34 cellular contexts compared by ENCODE assay signal in the genomic region with DNA sequence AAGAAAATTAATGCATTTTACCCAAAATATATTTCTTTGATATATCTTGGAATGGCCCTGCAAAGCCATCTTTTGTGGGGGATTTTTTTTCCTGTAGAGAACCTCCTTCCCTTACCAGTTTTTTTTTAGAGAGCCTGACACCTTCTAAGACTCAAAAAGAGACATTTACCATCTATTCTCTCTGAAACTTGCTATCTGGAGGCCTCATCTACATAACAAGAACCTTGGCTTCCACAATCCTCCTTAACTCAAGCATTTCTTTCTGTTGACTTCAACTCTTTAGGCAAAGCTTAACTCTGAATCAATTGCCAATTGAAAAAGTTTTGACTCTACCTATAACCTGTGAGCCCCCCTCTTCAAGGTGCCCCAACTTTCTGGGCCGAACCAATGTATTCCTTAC. TPM values are rescaled to one million over a fixed set of nuclear protein-coding genes. Genes with fewer than 3 reads are reported as not detected.
"Had no signal": no experiment of that assay in that cellular context is flagged by ENCODE, and none has a peak within 500 bp of the region (broad histone marks: within the 10 kb centered on the region; RNA-seq: fewer than 3 reads in every experiment).

No MANE protein-coding gene starts in this region.

- DNase-seq: activated CD4-positive, alpha-beta T cell treated with anti-CD3 and anti-CD28 coated beads, Interleukin-2, amount 10 ng/mL, durations not matched to agents 24 days and 14 days; activated CD4-positive, alpha-beta T cell treated with anti-CD3 and anti-CD28 coated beads, Interleukin-2, amount 50 U/mL, for 4 hours; activated CD8-positive, alpha-beta T cell treated with anti-CD3 and anti-CD28 coated beads for 36 hours; activated effector memory CD4-positive, alpha-beta T cell treated with anti-CD3 and anti-CD28 coated beads, Interleukin-2, amount 50 U/mL, for 16 hours; activated naive CD4-positive, alpha-beta T cell; activated naive CD4-positive, alpha-beta T cell treated with anti-CD3 and anti-CD28 coated beads, Interleukin-2, amount 50 U/mL, for 16 hours; activated naive CD8-positive, alpha-beta T cell treated with anti-CD3 and anti-CD28 coated beads for 36 hours; activated T-cell treated with anti-CD3 and anti-CD28 coated beads, Interleukin-2, amount 50 U/mL, for 1 hour; activated T-cell treated with anti-CD3 and anti-CD28 coated beads, Interleukin-2, amount 50 U/mL, for 72 hours; amniotic stem cell; aorta; MM.1S; MV-4-11; NCI-H1092; NCI-H1436 treated with DMSO at 0.1 percent for 48 hours; NCI-H1694 treated with DMSO at 0.1 percent for 48 hours; NCI-H2029; NCI-H510A; NCI-H526; NCI-H748 treated with DMSO at 0.1 percent for 48 hours; NK-92 treated with Interleukin-12 subunit alpha and Interleukin-12 subunit beta, amount 100 ng/mL, for 24 hours; PC-9; Right ventricle myocardium superior; SW 1271; T-helper 1 cell; T-helper 2 cell; T-helper 9 cell; WERI-Rb-1 had no signal

- H3K27me3 ChIP-seq: cardiac muscle cell had no signal

- ATAC-seq: activated CD8-positive, alpha-beta T cell treated with anti-CD3 and anti-CD28 coated beads for 36 hours; activated T-cell treated with anti-CD3 and anti-CD28 coated beads, Interleukin-2, amount 50 U/mL, for 72 hours; activated T-helper 17 cell treated with anti-CD3 and anti-CD28 coated beads, Interleukin-2, amount 50 U/mL, for 72 hours had no signal

- H3K4me3 ChIP-seq: cardiac muscle cell, PC-9 had no signal

- H3K36me3 ChIP-seq: cardiac muscle cell, WERI-Rb-1 had no signal

- H3K9ac ChIP-seq: KMS-11 had no signal

RNA-seq across cellular contexts. Expression of gene SLC45A2, which starts 6.2 kb away (rescaled TPM):
- total RNA-seq: activated CD4-positive, alpha-beta T cell treated with anti-CD3 and anti-CD28 coated beads, Interleukin-2, amount 10 ng/mL, durations not matched to agents 24 days and 14 days; activated CD8-positive, alpha-beta T cell treated with anti-CD3 and anti-CD28 coated beads for 36 hours; activated naive CD8-positive, alpha-beta T cell treated with anti-CD3 and anti-CD28 coated beads for 36 hours; activated T-cell treated with anti-CD3 and anti-CD28 coated beads, Interleukin-2, amount 50 U/mL, for 72 hours; activated T-helper 17 cell treated with anti-CD3 and anti-CD28 coated beads, Interleukin-2, amount 50 U/mL, for 72 hours; cardiac muscle cell; LHCN-M2; OCI-LY7; Right ventricle myocardium superior had no signal

RNA-seq across cellular contexts. Expression of gene RXFP3, which starts 42.1 kb away (rescaled TPM):
- total RNA-seq: activated CD4-positive, alpha-beta T cell treated with anti-CD3 and anti-CD28 coated beads, Interleukin-2, amount 10 ng/mL, durations not matched to agents 24 days and 14 days; activated CD8-positive, alpha-beta memory T cell treated with anti-CD3 and anti-CD28 coated beads for 36 hours; activated CD8-positive, alpha-beta T cell treated with anti-CD3 and anti-CD28 coated beads for 36 hours; activated naive CD8-positive, alpha-beta T cell treated with anti-CD3 and anti-CD28 coated beads for 36 hours; activated T-cell treated with anti-CD3 and anti-CD28 coated beads, Interleukin-2, amount 50 U/mL, for 72 hours; activated T-helper 17 cell treated with anti-CD3 and anti-CD28 coated beads, Interleukin-2, amount 50 U/mL, for 72 hours; aorta; cardiac muscle cell; LHCN-M2; OCI-LY7; PC-9; Right ventricle myocardium superior had no signal
